ENCODE assay signal across 10 cellular contexts in the genomic region with DNA sequence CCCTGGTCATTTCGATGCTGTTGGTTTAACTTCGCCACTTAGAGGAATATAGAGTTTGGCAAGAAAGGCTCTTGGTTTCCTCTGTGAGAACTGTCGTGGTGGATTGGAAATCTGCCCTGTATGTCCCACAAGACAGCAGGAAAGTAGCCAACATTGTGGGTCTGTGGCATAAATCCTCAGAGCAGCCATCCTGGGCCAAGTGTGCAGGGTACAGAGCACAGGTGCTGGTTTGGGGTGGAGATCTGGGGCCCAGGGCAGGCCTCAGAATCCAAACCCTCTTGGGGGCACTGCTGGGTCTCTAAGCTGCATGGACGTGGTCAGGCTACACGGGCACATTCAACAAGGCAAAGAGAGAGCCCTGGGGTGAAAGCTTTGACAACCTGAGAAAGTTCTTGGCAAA. TPM values are rescaled to one million over a fixed set of nuclear protein-coding genes. Genes with fewer than 3 reads are reported as not detected.
"Had no signal": no experiment of that assay in that cellular context is flagged by ENCODE, and none has a peak within 500 bp of the region (broad histone marks: within the 10 kb centered on the region; RNA-seq: fewer than 3 reads in every experiment).

No MANE protein-coding gene starts in this region.

- H3K4me3 Mint-ChIP-seq: IgD-negative memory B cell had no signal

- FAIRE-seq: HepG2, HTR-8/SVneo, K562 had no signal

- H3K4me1 Mint-ChIP-seq: IgD-negative memory B cell had no signal

- H3K4me3 ChIP-seq: K562 had no signal

- H3K27ac ChIP-seq: HL-60 had no signal

- H3K27ac Mint-ChIP-seq: IgD-negative memory B cell had no signal

- DNase-seq: IMR-90, KBM-7, KG1 had no signal

- H3K36me3 Mint-ChIP-seq: IgD-negative memory B cell had no signal

RNA-seq across cellular contexts. Expression of a gene that starts 39.2 kb away (rescaled TPM):
- total RNA-seq: HepG2, HT-29, HT1080, IMR-90 had no signal
- polyA plus RNA-seq: HepG2, IMR-90 had no signal
